In the genomic region with DNA sequence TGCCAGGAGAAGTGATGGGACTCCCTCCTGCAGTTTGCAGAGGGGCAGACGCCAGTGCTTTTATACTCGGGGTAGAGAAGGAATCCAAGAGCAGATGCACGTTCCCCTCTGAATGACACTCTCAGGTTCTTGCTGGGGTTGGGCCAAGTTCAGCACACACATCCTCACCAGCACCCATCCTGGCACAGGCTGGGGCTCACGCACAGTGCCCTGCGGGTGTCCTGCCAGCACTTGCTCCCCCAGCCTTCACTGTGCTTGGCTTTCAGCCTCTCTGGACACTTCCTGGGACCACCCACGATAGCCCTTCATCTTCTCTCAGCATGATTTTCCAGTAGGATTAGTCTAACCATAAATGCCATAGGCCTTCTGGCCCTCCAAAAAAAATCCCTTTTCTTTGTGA, we compare ENCODE assay signal across 29 cellular contexts.
"Had no signal": no experiment of that assay in that cellular context is flagged by ENCODE, and none has a peak within 500 bp of the region (broad histone marks: within the 10 kb centered on the region; RNA-seq: fewer than 3 reads in every experiment).

No MANE protein-coding gene starts in this region.

- H3K9me3 ChIP-seq: left lung, lower lobe of right lung, neutrophil, ovary, right atrium auricular region, right lobe of liver, stomach, testis, thyroid gland, transverse colon, upper lobe of left lung, vagina had no signal

- H3K4me3 ChIP-seq: left lung, lower lobe of right lung, neural progenitor cell, ovary, right atrium auricular region, right lobe of liver, skin epidermis, stomach, testis, thyroid gland, transverse colon, upper lobe of left lung, vagina had no signal

- H3K27ac ChIP-seq: left lung, lower lobe of right lung, neural progenitor cell, neutrophil, ovary, right atrium auricular region, right lobe of liver, skin epidermis, stomach, testis, thyroid gland, transverse colon, upper lobe of left lung, vagina had no signal

- H2AFZ ChIP-seq: neural progenitor cell had no signal

- H3K36me3 ChIP-seq: left lung, lower lobe of right lung, neural progenitor cell, neutrophil, ovary, right atrium auricular region, right lobe of liver, stomach, thyroid gland, transverse colon, upper lobe of left lung, vagina had no signal

- H3K4me2 ChIP-seq: neural progenitor cell had no signal

- H3K27ac Mint-ChIP-seq: naive thymus-derived CD8-positive, alpha-beta T cell; neural progenitor cell; progenitor cell of endocrine pancreas; stimulated activated naive B cell treated with anti-CD40 and anti-IgM and Interleukin-4, amounts not matched to agents 10 μg/mL and 1 μg/mL and 100 μg/mL, for 72 hours had no signal

- H3K27me3 Mint-ChIP-seq: naive thymus-derived CD8-positive, alpha-beta T cell; progenitor cell of endocrine pancreas; stimulated activated naive B cell treated with anti-CD40 and anti-IgM and Interleukin-4, amounts not matched to agents 10 μg/mL and 1 μg/mL and 100 μg/mL, for 72 hours had no signal

- H3K4me1 ChIP-seq: left lung, lower lobe of right lung, neural progenitor cell, right atrium auricular region, right lobe of liver, stomach, testis, thyroid gland, transverse colon, upper lobe of left lung, vagina had no signal

- H3K27me3 ChIP-seq: neural progenitor cell, neutrophil, ovary, right atrium auricular region, right lobe of liver, stomach, testis, thyroid gland, transverse colon, upper lobe of left lung, vagina had no signal

- H3K36me3 Mint-ChIP-seq: naive thymus-derived CD8-positive, alpha-beta T cell; neural progenitor cell; stimulated activated naive B cell treated with anti-CD40 and anti-IgM and Interleukin-4, amounts not matched to agents 10 μg/mL and 1 μg/mL and 100 μg/mL, for 72 hours had no signal

- H3K4me3 Mint-ChIP-seq: naive thymus-derived CD8-positive, alpha-beta T cell; nephron; neural progenitor cell; stimulated activated naive B cell treated with anti-CD40 and anti-IgM and Interleukin-4, amounts not matched to agents 10 μg/mL and 1 μg/mL and 100 μg/mL, for 72 hours had no signal

- H3K9me3 Mint-ChIP-seq: naive thymus-derived CD8-positive, alpha-beta T cell; nephron; neural progenitor cell; stimulated activated naive B cell treated with anti-CD40 and anti-IgM and Interleukin-4, amounts not matched to agents 10 μg/mL and 1 μg/mL and 100 μg/mL, for 72 hours had no signal

- DNase-seq: hippocampal formation; kidney; left colon; left lung; lower lobe of right lung; mammary epithelial cell; mesenchymal stem cell; naive thymus-derived CD8-positive, alpha-beta T cell; occipital lobe; ovary; right lobe of liver; stimulated activated CD4-positive, alpha-beta T cell treated with anti-CD3 and anti-CD28 coated beads, Interleukin-12 subunit alpha, Interleukin-12 subunit beta, amount 100 ng/mL, for 4 hours; stimulated activated CD4-positive, alpha-beta T cell treated with anti-CD3 and anti-CD28 coated beads, Interleukin-15, amount 100 ng/mL, for 24 hours; stimulated activated CD4-positive, alpha-beta T cell treated with anti-CD3 and anti-CD28 coated beads, Interleukin-2, amount 100 ng/mL, for 24 hours; stimulated activated CD4-positive, alpha-beta T cell treated with anti-CD3 and anti-CD28 coated beads, Interleukin-4, amount 100 ng/mL, for 1 hour; stimulated activated naive B cell treated with anti-CD40 and anti-IgM and Interleukin-4, amounts not matched to agents 10 μg/mL and 1 μg/mL and 100 μg/mL, for 72 hours; stimulated activated naive CD8-positive, alpha-beta T cell treated with anti-CD3 and anti-CD28 coated beads, Interleukin-15, Interleukin-2, amounts not matched to agents 100 U/mL and 50 U/mL, for 24 hours; stomach; testis; thyroid gland; transverse colon; upper lobe of left lung had no signal

- ATAC-seq: left colon; left lung; lower lobe of right lung; naive thymus-derived CD8-positive, alpha-beta T cell; right lobe of liver; stimulated activated naive B cell treated with anti-CD40 and anti-IgM and Interleukin-4, amounts not matched to agents 10 μg/mL and 1 μg/mL and 100 μg/mL, for 72 hours; stimulated activated naive CD8-positive, alpha-beta T cell treated with anti-CD3 and anti-CD28 coated beads, Interleukin-15, Interleukin-2, amounts not matched to agents 100 U/mL and 50 U/mL, for 24 hours had no signal

- H3K4me1 Mint-ChIP-seq: naive thymus-derived CD8-positive, alpha-beta T cell; stimulated activated naive B cell treated with anti-CD40 and anti-IgM and Interleukin-4, amounts not matched to agents 10 μg/mL and 1 μg/mL and 100 μg/mL, for 72 hours had no signal
